Comparison of ENCODE assay signal across 8 cellular contexts in the genomic region with DNA sequence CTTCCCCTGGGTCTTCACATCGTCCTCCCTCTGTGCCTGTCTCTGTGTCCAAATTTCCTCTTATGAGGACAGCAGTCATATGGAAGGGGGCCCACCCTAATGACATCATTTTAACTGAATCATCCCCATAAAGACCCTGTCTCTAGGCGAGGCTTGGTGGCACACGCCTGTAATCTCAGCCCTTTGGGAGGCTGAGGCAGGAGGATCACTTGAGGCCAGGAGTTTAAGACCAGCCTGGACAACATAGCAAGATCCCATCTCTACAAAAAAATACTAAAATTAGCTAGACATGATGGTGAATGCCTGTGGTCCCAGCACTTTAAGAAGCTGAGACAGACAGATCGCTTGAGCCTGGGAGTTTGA. TPM values are rescaled to one million over a fixed set of nuclear protein-coding genes. Genes with fewer than 3 reads are reported as not detected.
A peak's percentile ranks its signal among the peaks of the same experiment; 100 is the strongest.
DNase-seq lines count a peak whose midpoint lies in the region; ATAC-seq, FAIRE-seq and TF ChIP-seq lines count a peak whose summit lies in the region.

No MANE protein-coding gene starts in this region.

- no peaks in the 10 kb centered on the region for H3K9me3 Mint-ChIP-seq in activated T-cell treated with anti-CD3 and anti-CD28 coated beads, Interleukin-2, amount 50 U/mL, for 72 hours

- H3K4me3 Mint-ChIP-seq in activated T-cell treated with anti-CD3 and anti-CD28 coated beads, Interleukin-2, amount 50 U/mL, for 72 hours, result peak overlapping the region; percentile 84 to 92

- H3K9me3 ChIP-seq in K562 (replicated peaks; ENCODE audit: control insufficient read depth, insufficient read depth, low read depth, low read length) (no peaks in the 10 kb centered on the region), mucosa of rectum (ENCODE audit: control insufficient read depth in 2 of 2, low read length in 2 of 2) (no peaks in the 10 kb centered on the region), upper lobe of left lung (no peaks in the 10 kb centered on the region)

- TF ChIP-seq RAD21 in K562 (CRISPR knock-in tag; conservative IDR thresholded peaks at IDR 0.05 in 1 of 2, IDR thresholded peaks at IDR 0.05 in 1 of 2), result no peak

- H3K36me3 Mint-ChIP-seq in activated T-cell treated with anti-CD3 and anti-CD28 coated beads, Interleukin-2, amount 50 U/mL, for 72 hours (ENCODE audit: insufficient read depth in 2 of 2), result peaks cover 4 to 6% of the 10 kb centered on the region in 2 donors

- POLR2A ChIA-PET in K562 (lab: Yijun Ruan, JAX), result interaction anchor here (0.9 kb wide), 1 partner anchor 11 kb away, joined by 3 read pairs; no protein-coding TSS in a partner anchor

- peaks cover 83% of the 10 kb centered on the region for H3K79me2 ChIP-seq in K562 (ENCODE audit: control insufficient read depth, insufficient read depth, low read length)

- no peak for TF ChIP-seq POLR2A in K562 (conservative IDR thresholded peaks at IDR 0.05)
- no peak for TF ChIP-seq POLR2A in upper lobe of left lung (IDR thresholded peaks at IDR 0.05)

- TF ChIP-seq EP300 in K562 (IDR thresholded peaks at IDR 0.05; ENCODE audit: low read length) (no peak), upper lobe of left lung (IDR thresholded peaks at IDR 0.05) (no peak)

- H3K36me3 ChIP-seq in K562 (ENCODE audit: control insufficient read depth, insufficient read depth, low read length), result peaks cover 13% of the 10 kb centered on the region; the same call in 2 of the 3 replicates
- peaks cover 0 to 2% of the 10 kb centered on the region in 2 donors for H3K36me3 ChIP-seq in mucosa of rectum (ENCODE audit: control insufficient read depth in 2 of 2, insufficient read depth in 2 of 2, low read length in 2 of 2)
- no peaks in the 10 kb centered on the region for H3K36me3 ChIP-seq in upper lobe of left lung

- no peaks in the 10 kb centered on the region for H3K27me3 ChIP-seq in K562 (ENCODE audit: control insufficient read depth in 2 of 2, insufficient read depth in 2 of 2, low read length in 2 of 2)
- no peaks in the 10 kb centered on the region for H3K27me3 ChIP-seq in mucosa of rectum (ENCODE audit: control insufficient read depth in 2 of 2, insufficient read depth in 2 of 2, low read length in 2 of 2)
- H3K27me3 ChIP-seq in upper lobe of left lung, result no peaks in the 10 kb centered on the region

- H2AFZ ChIP-seq in K562 (ENCODE audit: low read depth, low read length), result no peak overlapping the region

- BruUV-seq in K562 (replicated peaks; lab: Mats Ljungman, UMichigan), result no TSS peak

- H3K27ac Mint-ChIP-seq in activated T-cell treated with anti-CD3 and anti-CD28 coated beads, Interleukin-2, amount 50 U/mL, for 72 hours, result no peak overlapping the region

- H3K4me1 Mint-ChIP-seq in activated T-cell treated with anti-CD3 and anti-CD28 coated beads, Interleukin-2, amount 50 U/mL, for 72 hours (ENCODE audit: low read depth), result peaks cover 71% of the 10 kb centered on the region

- TF ChIP-seq CTCF in K562 (IDR thresholded peaks at IDR 0.05 in 2 of 3, conservative IDR thresholded peaks at IDR 0.05 in 1 of 3; ENCODE audit: insufficient read depth in 2 of 3, low read depth in 1 of 3, low read length in 3 of 3), result no peak
- no peak for TF ChIP-seq CTCF in upper lobe of left lung (IDR thresholded peaks at IDR 0.05)

- peaks cover 34% of the 10 kb centered on the region for H4K20me1 ChIP-seq in K562 (replicated peaks; ENCODE audit: control insufficient read depth, insufficient read depth, low read length)

- CTCF ChIA-PET in K562 (lab: Yijun Ruan, JAX; ENCODE audit: low intra/inter-chr PET ratio), result no interaction called here

- no peak overlapping the region for H3K4me3 ChIP-seq in K562
- peak overlapping the region; percentile 47 to 53 for H3K4me3 ChIP-seq in mucosa of rectum (ENCODE audit: low read length in 2 of 2)
- peak overlapping the region in 1 of 4 donors; percentile 29 for H3K4me3 ChIP-seq in upper lobe of left lung

- WGBS in K562 (ENCODE audit: insufficient coverage, low coverage, missing lambda C conversion rate), result 92% methylated on average over 4 of the region's 4 CpGs
- 77 to 79% methylated on average over 4 of the region's 4 CpGs for WGBS in upper lobe of left lung, 2 donors

- no peak overlapping the region for H3K4me2 ChIP-seq in K562 (ENCODE audit: insufficient read depth, low read length)

- intact Hi-C loops in K562 (cut with micrococcal nuclease), result no loop called here

- no peak overlapping the region for H3K27ac ChIP-seq in K562 (ENCODE audit: extremely low read depth, low read depth, low read length)
- H3K27ac ChIP-seq in mucosa of rectum (ENCODE audit: low read depth in 2 of 2, low read length in 2 of 2), result peak overlapping the region; percentile 85 to 89
- peak overlapping the region; percentile 59 to 88 (median 82) for H3K27ac ChIP-seq in upper lobe of left lung

- FAIRE-seq in K562 (lab: Jason Lieb, UNC), result no peak

- no peak for DNase-seq in activated T-cell treated with anti-CD3 and anti-CD28 coated beads, Interleukin-2, amount 50 U/mL, for 72 hours
- DNase-seq in activated T-cell treated with anti-CD3 and anti-CD28 coated beads, Interleukin-2, amount 50 U/mL, for 48 hours, result no peak
- DNase-seq in K562 (ENCODE audit: extremely low read depth in 1 of 4, low spot score in 3 of 4), result no peak
- DNase-seq in upper lobe of left lung, result no peak
- DNase-seq in ureter (ENCODE audit: low spot score), result no peak
- no peak for DNase-seq in ACHN

- no peak overlapping the region; a peak in 1 of 4 replicates for H3K9ac ChIP-seq in K562 (ENCODE audit: insufficient read depth in 1 of 2, low read depth in 2 of 2, low read length in 2 of 2)
- H3K9ac ChIP-seq in mucosa of rectum (ENCODE audit: low read depth in 1 of 2, low read length in 2 of 2), result peak overlapping the region; percentile 34 to 67

- H3K9me1 ChIP-seq in K562 (ENCODE audit: control insufficient read depth, insufficient read depth, low read length), result peaks cover 3% of the 10 kb centered on the region

- peaks cover 21 to 45% of the 10 kb centered on the region in 2 experiments; a peak in 4 of 5 replicates for H3K4me1 ChIP-seq in K562 (replicated peaks in 1 of 2; ENCODE audit: control insufficient read depth in 2 of 2, insufficient read depth in 2 of 2, low read length in 2 of 2)
- peaks cover 25 to 27% of the 10 kb centered on the region in 2 donors for H3K4me1 ChIP-seq in mucosa of rectum (ENCODE audit: control insufficient read depth in 2 of 2, insufficient read depth in 2 of 2, low read length in 2 of 2)
- H3K4me1 ChIP-seq in upper lobe of left lung, result peaks cover 38 to 50% (median 41%) of the 10 kb centered on the region in 4 donors

- no peak for ATAC-seq in activated T-cell treated with anti-CD3 and anti-CD28 coated beads, Interleukin-2, amount 50 U/mL, for 72 hours (replicated peaks in 1 of 2)
- no peak for ATAC-seq in K562
- no peak for ATAC-seq in upper lobe of left lung (ENCODE audit: low FRiP score in 2 of 2)
- ATAC-seq in HG03025 (IDR thresholded peaks at IDR 0.05; ENCODE audit: low FRiP score, unreplicated experiment), result no peak

- in situ Hi-C loops in K562 (cut with MboI), result no loop called here
- in situ Hi-C loops in ACHN (cut with HindIII; ENCODE audit: low pct_ligation_motif_present, low pct_unique_long_range_greater_than_20kb, low sequenced_read_pairs), result no loop called here

- no peaks in the 10 kb centered on the region for H3K27me3 Mint-ChIP-seq in activated T-cell treated with anti-CD3 and anti-CD28 coated beads, Interleukin-2, amount 50 U/mL, for 72 hours (ENCODE audit: low read depth)

RNA-seq across cellular contexts. Expression of gene MYO9B, which starts 4.8 kb away (rescaled TPM):
- 100 to 1,000 TPM; 106 to 135 TPM for total RNA-seq in activated T-cell treated with anti-CD3 and anti-CD28 coated beads, Interleukin-2, amount 50 U/mL, for 72 hours
- 236 and 527 TPM in 2 replicates for total RNA-seq in K562 (2011; cell fraction: chromatin; rRNA removed; ENCODE audit: low replicate concordance)
- total RNA-seq in K562 (2011; cell fraction: nucleolus; rRNA removed), result 224 and 226 TPM in 2 replicates
- 197 and 205 TPM in 2 replicates for total RNA-seq in K562 (2011; cell fraction: nucleoplasm; rRNA removed)
- 31.7 and 48.0 TPM in 2 replicates for total RNA-seq in K562 (2014; rRNA removed)
- 17.5 and 18.5 TPM in 2 replicates for total RNA-seq in K562 (2014; rRNA removed; fragmentation: Illumina TruSeq; extraction: Trizol)
- total RNA-seq in K562 (2015; rRNA removed; fragmentation: Illumina TruSeq; extraction: Trizol), result 23.0 and 23.5 TPM in 2 replicates
- 66.5 and 77.6 TPM in 2 replicates for total RNA-seq in K562 (2021)
- 18.7 and 38.8 TPM in 2 replicates for polyA plus RNA-seq in K562 (2011; rRNA removed)
- 18.1 and 19.7 TPM in 2 replicates for polyA plus RNA-seq in K562 (2011; cell fraction: cytosol; rRNA removed)
- polyA plus RNA-seq in K562 (2011; cell fraction: nucleus; rRNA removed), result 257 and 300 TPM in 2 replicates
- 42.8 and 67.6 TPM in 2 replicates for polyA plus RNA-seq in K562 (2012)
- 33.1 and 34.3 TPM in 2 replicates for polyA plus RNA-seq in K562 (2014; fragmentation: Illumina TruSeq; extraction: Trizol)
- polyA plus RNA-seq in K562 (2014; fragmentation: Nextera tagmentation; extraction: Ambion mirVana), result 1 to 10 TPM; 2.4 to 3.0 TPM
- polyA plus RNA-seq in K562 (2014; rRNA removed), result 36.3 and 41.4 TPM in 2 replicates
- polyA minus RNA-seq in K562 (2011; rRNA and poly(A)+ RNA removed), result 30.7 and 36.0 TPM in 2 replicates
- polyA minus RNA-seq in K562 (2011; cell fraction: cytosol; rRNA and poly(A)+ RNA removed), result 38.7 and 60.5 TPM in 2 replicates
- 78.2 and 87.4 TPM in 2 replicates for polyA minus RNA-seq in K562 (2011; cell fraction: nucleus; rRNA and poly(A)+ RNA removed)
- 100 to 1,000 TPM in 4 of 6 donors, 10 to 100 TPM in 2; 72.3 to 408 (median 146) TPM for total RNA-seq in upper lobe of left lung
- 77.3 TPM for total RNA-seq in ureter

RNA-seq across cellular contexts. Expression of gene HAUS8, which starts 5.2 kb away (rescaled TPM):
- 10 to 100 TPM; 37.3 to 45.6 TPM for total RNA-seq in activated T-cell treated with anti-CD3 and anti-CD28 coated beads, Interleukin-2, amount 50 U/mL, for 72 hours
- 66.7 and 93.9 TPM in 2 replicates for total RNA-seq in K562 (2011; cell fraction: chromatin; rRNA removed; ENCODE audit: low replicate concordance)
- total RNA-seq in K562 (2011; cell fraction: nucleolus; rRNA removed), result 51.6 and 54.4 TPM in 2 replicates
- total RNA-seq in K562 (2011; cell fraction: nucleoplasm; rRNA removed), result 56.7 and 58.4 TPM in 2 replicates
- total RNA-seq in K562 (2014; rRNA removed) (23.3 and 28.2 TPM in 2 replicates), K562 (2014; rRNA removed; fragmentation: Illumina TruSeq; extraction: Trizol) (20.5 and 22.1 TPM in 2 replicates), K562 (2015; rRNA removed; fragmentation: Illumina TruSeq; extraction: Trizol) (22.6 and 22.8 TPM in 2 replicates), K562 (2021) (44.8 and 49.9 TPM in 2 replicates), upper lobe of left lung (10 to 100 TPM in 2 of 6 donors, 1 to 10 TPM in 4; 4.9 to 21.0 (median 8.7) TPM), ureter (10.8 TPM)
- polyA plus RNA-seq in K562 (2011; rRNA removed) (36.0 and 37.0 TPM in 2 replicates), K562 (2014; fragmentation: Illumina TruSeq; extraction: Trizol) (34.9 and 38.9 TPM in 2 replicates), K562 (2014; fragmentation: Nextera tagmentation; extraction: Ambion mirVana) (10 to 100 TPM; 34.5 to 53.2 TPM), K562 (2014; rRNA removed) (39.6 and 45.1 TPM in 2 replicates)
- 21.9 and 29.0 TPM in 2 replicates for polyA plus RNA-seq in K562 (2011; cell fraction: cytosol; rRNA removed)
- polyA plus RNA-seq in K562 (2011; cell fraction: nucleus; rRNA removed), result 44.9 and 51.5 TPM in 2 replicates
- 22.9 and 35.2 TPM in 2 replicates for polyA plus RNA-seq in K562 (2012)
- polyA minus RNA-seq in K562 (2011; rRNA and poly(A)+ RNA removed), result 20.4 and 22.9 TPM in 2 replicates
- 18.8 and 19.5 TPM in 2 replicates for polyA minus RNA-seq in K562 (2011; cell fraction: cytosol; rRNA and poly(A)+ RNA removed)
- 14.0 and 19.4 TPM in 2 replicates for polyA minus RNA-seq in K562 (2011; cell fraction: nucleus; rRNA and poly(A)+ RNA removed)

RNA-seq across cellular contexts. Expression of gene CPAMD8, which starts 53.8 kb away (rescaled TPM):
- total RNA-seq in activated T-cell treated with anti-CD3 and anti-CD28 coated beads, Interleukin-2, amount 50 U/mL, for 72 hours, result under 1 TPM; 0.28 to 0.43 TPM
- total RNA-seq in K562 (2011; cell fraction: chromatin; rRNA removed; ENCODE audit: low replicate concordance), result 7.2 and 17.1 TPM in 2 replicates
- total RNA-seq in K562 (2011; cell fraction: nucleolus; rRNA removed), result 12.9 and 14.3 TPM in 2 replicates
- total RNA-seq in K562 (2011; cell fraction: nucleoplasm; rRNA removed), result 12.8 and 15.2 TPM in 2 replicates
- total RNA-seq in K562 (2014; rRNA removed) (1.3 and 2.1 TPM in 2 replicates), K562 (2014; rRNA removed; fragmentation: Illumina TruSeq; extraction: Trizol) (0.29 and 0.69 TPM in 2 replicates), K562 (2015; rRNA removed; fragmentation: Illumina TruSeq; extraction: Trizol) (0.62 and 0.64 TPM in 2 replicates), K562 (2021) (1.5 and 2.0 TPM in 2 replicates), upper lobe of left lung (100 to 1,000 TPM in 1 of 6 donors, 10 to 100 TPM in 5; 35.8 to 262 (median 61.1) TPM), ureter (51.8 TPM)
- polyA plus RNA-seq in K562 (2011; rRNA removed) (1.7 and 3.0 TPM in 2 replicates), K562 (2014; fragmentation: Illumina TruSeq; extraction: Trizol) (1.1 and 1.9 TPM in 2 replicates), K562 (2014; fragmentation: Nextera tagmentation; extraction: Ambion mirVana) (under 1 TPM; 0.20 TPM), K562 (2014; rRNA removed) (1.8 and 2.1 TPM in 2 replicates)
- polyA plus RNA-seq in K562 (2011; cell fraction: cytosol; rRNA removed), result 3.3 and 4.3 TPM in 2 replicates
- polyA plus RNA-seq in K562 (2011; cell fraction: nucleus; rRNA removed), result 7.2 and 7.8 TPM in 2 replicates
- polyA plus RNA-seq in K562 (2012), result 2.8 and 4.4 TPM in 2 replicates
- polyA minus RNA-seq in K562 (2011; rRNA and poly(A)+ RNA removed), result 1.4 and 2.1 TPM in 2 replicates
- polyA minus RNA-seq in K562 (2011; cell fraction: cytosol; rRNA and poly(A)+ RNA removed), result 1.1 and 4.8 TPM in 2 replicates
- 2.7 and 5.3 TPM in 2 replicates for polyA minus RNA-seq in K562 (2011; cell fraction: nucleus; rRNA and poly(A)+ RNA removed)

Comparison
In these comparisons a context has a peak if more than half of its experiments do, and no peak if none do; other contexts are left out.
1. H3K9ac ChIP-seq: peak in mucosa of rectum (2 of 2); none in K562 (0 of 2).